In genomic region chr7:144309702-144310101, GRCh38 we compare ENCODE assay signal across 8 cellular contexts. TPM values are rescaled to one million over a fixed set of nuclear protein-coding genes. Genes with fewer than 3 reads are reported as not detected.
"Had no signal": no experiment of that assay in that cellular context is flagged by ENCODE, and none has a peak within 500 bp of the region (broad histone marks: within the 10 kb centered on the region; RNA-seq: fewer than 3 reads in every experiment).

No MANE protein-coding gene starts in this region.

RNA-seq across cellular contexts. Expression of gene OR2A1, which starts 2.5 kb away (rescaled TPM):
- total RNA-seq: natural killer cell, occipital lobe, psoas muscle, smooth muscle cell, suprapubic skin, transverse colon, upper lobe of right lung had no signal
- polyA plus RNA-seq: neural cell, smooth muscle cell had no signal

RNA-seq across cellular contexts. Expression of gene CTAGE8, which starts 40.6 kb away (rescaled TPM):
- total RNA-seq: occipital lobe had no signal
- polyA plus RNA-seq: neural cell had no signal

RNA-seq across cellular contexts. Expression of gene OR2A7, which starts 45.1 kb away (rescaled TPM):
- total RNA-seq: occipital lobe had no signal
- polyA plus RNA-seq: neural cell had no signal

RNA-seq across cellular contexts. Expression of gene ARHGEF5, which starts 45.5 kb away (rescaled TPM):
- polyA plus RNA-seq: neural cell had no signal
